ENCODE assay signal across 8 cellular contexts in genomic region chr2:176001281-176001902, GRCh38. TPM values are rescaled to one million over a fixed set of nuclear protein-coding genes. Genes with fewer than 3 reads are reported as not detected.
A peak's percentile ranks its signal among the peaks of the same experiment; 100 is the strongest.
DNase-seq lines count a peak whose midpoint lies in the region; ATAC-seq and TF ChIP-seq lines count a peak whose summit lies in the region.

No MANE protein-coding gene starts in this region.

- WGBS in HUES64, result 2% methylated on average over 21 of the region's 21 CpGs
- WGBS in psoas muscle, 3 donors, result 0 to 1% (median 0%) methylated on average over 21 of the region's 21 CpGs

- H3K9ac ChIP-seq in HUES64 (ENCODE audit: low read depth, low read length) (peak overlapping the region; percentile 73), adipocyte (ENCODE audit: low read length) (peak overlapping the region; percentile 97)

- peak overlapping the region; percentile 95 for H3K4me2 ChIP-seq in DOHH2 (ENCODE audit: low read length)

- H3K36me3 ChIP-seq in DOHH2 (ENCODE audit: control insufficient read depth, low read length) (no peaks in the 10 kb centered on the region), HUES64 (ENCODE audit: insufficient read depth, low read length) (no peaks in the 10 kb centered on the region), adipocyte (ENCODE audit: control insufficient read depth, insufficient read depth, low read length, severe bottlenecking) (no peaks in the 10 kb centered on the region), left ventricle myocardium inferior (no peaks in the 10 kb centered on the region), psoas muscle (ENCODE audit: insufficient read depth in 1 of 2, low read depth in 1 of 2) (no peaks in the 10 kb centered on the region)

- H4K20me1 ChIP-seq in DOHH2 (ENCODE audit: control insufficient read depth, insufficient read depth, low read depth, low read length), result no peaks in the 10 kb centered on the region

- H3K27ac ChIP-seq in DOHH2 (ENCODE audit: low read depth, low read length), result peak overlapping the region; percentile 13; the same call in 1 of the 2 replicates
- H3K27ac ChIP-seq in HUES64 (ENCODE audit: low read depth, low read length), result peak overlapping the region; percentile 9; the same call in 1 of the 2 replicates
- H3K27ac ChIP-seq in left ventricle myocardium inferior (replicated peaks), result peak overlapping the region; percentile 96
- H3K27ac ChIP-seq in psoas muscle, result peak overlapping the region; percentile 98

- TF ChIP-seq CTCF in DOHH2 (IDR thresholded peaks at IDR 0.05; ENCODE audit: low read depth, low read length, poor library complexity, severe bottlenecking), result no peak
- TF ChIP-seq CTCF in left ventricle myocardium inferior (IDR thresholded peaks at IDR 0.05; ENCODE audit: borderline replicate concordance), result no peak
- no peak for TF ChIP-seq CTCF in psoas muscle (IDR thresholded peaks at IDR 0.05)

- intact Hi-C loops in left ventricle myocardium inferior (cut with micrococcal nuclease), result no loop called here
- intact Hi-C loops in psoas muscle (cut with DNase I), result loop anchor here (5.0 to 10.0 kb wide), 4 partner anchors 64 to 147 kb away; partner anchors contain the start of gene EVX2 (in 1 of the 2)

- no peaks in the 10 kb centered on the region for H3K9me2 ChIP-seq in DOHH2 (replicated peaks; ENCODE audit: control insufficient read depth, low read length)

- peak; percentile 54 for ATAC-seq in GM21576 (IDR thresholded peaks at IDR 0.05; ENCODE audit: unreplicated experiment)
- ATAC-seq in psoas muscle, result peak; percentile 34 to 56 (median 46)

- no peaks in the 10 kb centered on the region for H3K9me3 ChIP-seq in DOHH2 (ENCODE audit: control insufficient read depth, insufficient read depth, low read length)
- H3K9me3 ChIP-seq in HUES64 (ENCODE audit: insufficient read depth, low read depth, low read length), result no peaks in the 10 kb centered on the region
- H3K9me3 ChIP-seq in adipocyte (ENCODE audit: control insufficient read depth, low read length), result no peaks in the 10 kb centered on the region
- H3K9me3 ChIP-seq in left ventricle myocardium inferior (replicated peaks), result no peaks in the 10 kb centered on the region
- H3K9me3 ChIP-seq in psoas muscle, result no peaks in the 10 kb centered on the region

- 0 out of 2 replicates have a peak, but pooled peaks have one; percentile 12 for TF ChIP-seq POLR2A in Raji (IDR thresholded peaks at IDR 0.05; ENCODE audit: insufficient read depth, low read depth, low read length)

- DNase-seq in adipocyte (ENCODE audit: low read depth), result peak; percentile 80
- peak; percentile 24 for DNase-seq in left ventricle myocardium inferior
- peak; percentile 28 to 68 for DNase-seq in psoas muscle
- no peak for DNase-seq in mesenteric fat pad (ENCODE audit: low spot score)

- no peaks in the 10 kb centered on the region for H3F3A ChIP-seq in DOHH2 (ENCODE audit: control insufficient read depth, insufficient read depth)

- H3K27me3 ChIP-seq in DOHH2 (ENCODE audit: control insufficient read depth, low read length) (no peaks in the 10 kb centered on the region), HUES64 (ENCODE audit: insufficient read depth, low read length) (peaks cover 21% of the 10 kb centered on the region), adipocyte (replicated peaks; ENCODE audit: control insufficient read depth, insufficient read depth, low read length) (no peaks in the 10 kb centered on the region), left ventricle myocardium inferior (ENCODE audit: low read depth) (no peaks in the 10 kb centered on the region), psoas muscle (ENCODE audit: insufficient read depth in 3 of 3, low read length in 2 of 3) (no peaks in the 10 kb centered on the region)

- H3K79me2 ChIP-seq in DOHH2 (ENCODE audit: control insufficient read depth, low read length), result peaks cover 56% of the 10 kb centered on the region

- H3K4me3 ChIP-seq in DOHH2 (ENCODE audit: low read length) (peak overlapping the region; percentile 81), HUES64 (ENCODE audit: low read length) (peak overlapping the region; percentile 90), adipocyte (ENCODE audit: low read length) (peak overlapping the region; percentile 99), left ventricle myocardium inferior (peak overlapping the region; percentile 94), psoas muscle (peak overlapping the region; percentile 91)

- H3K4me1 ChIP-seq in DOHH2 (ENCODE audit: control insufficient read depth, low read length) (peaks cover 24% of the 10 kb centered on the region), HUES64 (ENCODE audit: insufficient read depth, low read length) (no peaks in the 10 kb centered on the region), adipocyte (ENCODE audit: control insufficient read depth, insufficient read depth, low read length) (peaks cover 37% of the 10 kb centered on the region), left ventricle myocardium inferior (peaks cover 66% of the 10 kb centered on the region), psoas muscle (peaks cover 43% of the 10 kb centered on the region)

RNA-seq across cellular contexts. Expression of gene LNPK, which starts 0.7 kb away (rescaled TPM):
- polyA plus RNA-seq in HUES64 (2013, experiment 1 of 2), result 7.0 TPM
- 10.0 TPM for polyA plus RNA-seq in HUES64 (2013, experiment 2 of 2)
- total RNA-seq in left ventricle myocardium inferior, result 42.3 TPM
- total RNA-seq in psoas muscle, result 10 to 100 TPM; 42.1 to 65.6 (median 51.4) TPM
- polyA plus RNA-seq in psoas muscle, result 10 to 100 TPM in 2 of 3 donors, 1 to 10 TPM in 1; 8.8 to 48.7 (median 18.4) TPM
- 57.0 TPM for total RNA-seq in mesenteric fat pad

Comparison
In these comparisons a context has a peak if more than half of its experiments do, and no peak if none do; other contexts are left out.
1. H3K27ac ChIP-seq: peak in every context shown above with its lines; median percentile 98 in psoas muscle; 96 in left ventricle myocardium inferior; 13 in DOHH2; 9 in HUES64.